In the genomic region with DNA sequence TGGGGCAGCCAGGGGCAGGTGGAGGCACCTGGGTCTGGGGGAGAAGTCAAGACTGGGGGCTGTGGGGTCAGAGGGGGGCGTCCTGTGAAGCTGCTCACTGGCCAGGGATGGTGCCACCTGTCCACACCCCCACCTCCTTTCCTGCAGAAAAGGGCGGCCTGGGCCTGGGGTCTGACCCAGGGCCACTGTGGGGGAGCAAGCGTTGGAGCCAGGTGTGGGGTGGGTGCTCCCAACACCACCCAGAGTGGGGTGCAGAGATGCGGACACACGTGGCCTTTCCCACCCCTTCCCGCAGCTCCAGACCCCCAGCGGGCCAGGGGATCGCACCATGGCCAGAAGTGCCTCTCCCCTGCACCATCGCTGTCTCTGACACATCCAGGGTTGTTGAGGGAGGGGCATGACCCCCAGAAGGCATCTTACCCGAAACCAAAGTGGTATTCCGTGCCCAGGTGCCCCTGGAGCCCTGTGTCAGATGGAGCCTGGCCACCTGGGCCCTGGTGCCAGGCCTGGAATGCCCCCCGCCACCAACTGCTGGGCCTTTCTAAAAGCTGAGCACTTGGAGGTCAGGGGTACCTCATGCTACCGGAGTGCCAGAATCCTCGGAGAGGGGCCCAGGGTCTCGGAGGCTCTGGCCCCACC, we compare ENCODE assay signal across 1 cellular context.
TF ChIP-seq lines count a peak whose summit lies in the region.

No MANE protein-coding gene starts in this region.

TF ChIP-seq in IMR-90, 13 proteins besides CTCF, POLR2A, EP300 and RAD21:
- TF ChIP-seq CEBPB (IDR thresholded peaks at IDR 0.05; ENCODE audit: low read depth, low read length) (no peak), MAZ (IDR thresholded peaks at IDR 0.05; ENCODE audit: borderline replicate concordance, low read depth, low read length) (no peak)
